Comparison of ENCODE assay signal across 9 cellular contexts in genomic region chr7:101058355-101058754, GRCh38. TPM values are rescaled to one million over a fixed set of nuclear protein-coding genes. Genes with fewer than 3 reads are reported as not detected.
DNase-seq lines count a peak whose midpoint lies in the region; ATAC-seq and TF ChIP-seq lines count a peak whose summit lies in the region.
"Had no signal": no experiment of that assay in that cellular context is flagged by ENCODE, and none has a peak within 500 bp of the region (broad histone marks: within the 10 kb centered on the region; RNA-seq: fewer than 3 reads in every experiment).

No MANE protein-coding gene starts in this region.

- POLR2A ChIA-PET in activated CD4-positive, alpha-beta memory T cell treated with anti-CD3 and anti-CD28 coated beads, Interleukin-2, amount 10 ng/mL, durations not matched to agents 7 days and 5 days (lab: Charles Lee), result no interaction called here

- H3K36me3 Mint-ChIP-seq in activated CD4-positive, alpha-beta memory T cell treated with anti-CD3 and anti-CD28 coated beads, Interleukin-2, amount 10 ng/mL, durations not matched to agents 7 days and 5 days (ENCODE audit: low read depth), result no peaks in the 10 kb centered on the region
- H3K36me3 Mint-ChIP-seq in endodermal cell (ENCODE audit: low read depth) (no peaks in the 10 kb centered on the region), natural killer cell (no peaks in the 10 kb centered on the region), CD14-positive monocyte (no peaks in the 10 kb centered on the region)

- CTCF ChIA-PET in activated CD4-positive, alpha-beta memory T cell treated with anti-CD3 and anti-CD28 coated beads, Interleukin-2, amount 10 ng/mL, durations not matched to agents 7 days and 5 days (lab: Charles Lee), result interaction anchor here (0.7 to 2.5 kb wide), 8 partner anchors 15 to 353 kb away, joined by 3 to 23 read pairs (median 6); partner anchors contain the start of genes POP7, TRIM56 and UFSP1

- no peaks in the 10 kb centered on the region for H3K4me1 ChIP-seq in endodermal cell (ENCODE audit: control insufficient read depth, insufficient read depth, low read length)
- peaks cover 0 to 4% (median 0%) of the 10 kb centered on the region in 4 donors for H3K4me1 ChIP-seq in transverse colon

- no peaks in the 10 kb centered on the region for H3K4me1 Mint-ChIP-seq in activated CD4-positive, alpha-beta memory T cell treated with anti-CD3 and anti-CD28 coated beads, Interleukin-2, amount 10 ng/mL, durations not matched to agents 7 days and 5 days
- peaks cover 1% of the 10 kb centered on the region for H3K4me1 Mint-ChIP-seq in endodermal cell
- peaks cover 0 to 7% of the 10 kb centered on the region in 2 donors for H3K4me1 Mint-ChIP-seq in natural killer cell
- H3K4me1 Mint-ChIP-seq in CD14-positive monocyte, result no peaks in the 10 kb centered on the region

- TF ChIP-seq CTCF in endodermal cell (conservative IDR thresholded peaks at IDR 0.05) (no peak), natural killer cell (IDR thresholded peaks at IDR 0.05) (no peak), transverse colon (IDR thresholded peaks at IDR 0.05) (no peak), CD14-positive monocyte (IDR thresholded peaks at IDR 0.05) (no peak)

- H3K9me3 ChIP-seq in endodermal cell (ENCODE audit: control insufficient read depth, low read length) (no peaks in the 10 kb centered on the region), transverse colon (no peaks in the 10 kb centered on the region)

- H3K9me3 Mint-ChIP-seq in activated CD4-positive, alpha-beta memory T cell treated with anti-CD3 and anti-CD28 coated beads, Interleukin-2, amount 10 ng/mL, durations not matched to agents 7 days and 5 days, result no peaks in the 10 kb centered on the region
- no peaks in the 10 kb centered on the region for H3K9me3 Mint-ChIP-seq in endodermal cell
- no peaks in the 10 kb centered on the region for H3K9me3 Mint-ChIP-seq in natural killer cell
- no peaks in the 10 kb centered on the region for H3K9me3 Mint-ChIP-seq in CD14-positive monocyte

- H3K4me3 ChIP-seq in endodermal cell (ENCODE audit: low read length), result no peak overlapping the region
- H3K4me3 ChIP-seq in transverse colon, result no peak overlapping the region

- H3K9ac ChIP-seq in endodermal cell (ENCODE audit: extremely low read depth, low read length, poor library complexity, severe bottlenecking), result no peak overlapping the region

- peaks cover 18% of the 10 kb centered on the region for H3K27me3 Mint-ChIP-seq in activated CD4-positive, alpha-beta memory T cell treated with anti-CD3 and anti-CD28 coated beads, Interleukin-2, amount 10 ng/mL, durations not matched to agents 7 days and 5 days
- H3K27me3 Mint-ChIP-seq in endodermal cell (ENCODE audit: insufficient read depth) (peaks cover 33% of the 10 kb centered on the region), natural killer cell (ENCODE audit: low read depth in 2 of 2) (peaks cover 34 to 49% of the 10 kb centered on the region in 2 donors), CD14-positive monocyte (ENCODE audit: low read depth in 3 of 3) (peaks cover 27 to 30% (median 29%) of the 10 kb centered on the region in 3 donors)

- ATAC-seq in natural killer cell, result peak in 2 of 3 donors; percentile 49

- H3K27ac ChIP-seq in endodermal cell (ENCODE audit: low read depth, low read length) (no peak overlapping the region), transverse colon (no peak overlapping the region)

- H3K27ac Mint-ChIP-seq in activated CD4-positive, alpha-beta memory T cell treated with anti-CD3 and anti-CD28 coated beads, Interleukin-2, amount 10 ng/mL, durations not matched to agents 7 days and 5 days, result no peak overlapping the region
- no peak overlapping the region for H3K27ac Mint-ChIP-seq in endodermal cell
- no peak overlapping the region for H3K27ac Mint-ChIP-seq in natural killer cell
- no peak overlapping the region for H3K27ac Mint-ChIP-seq in CD14-positive monocyte

- peaks cover 27% of the 10 kb centered on the region for H3K27me3 ChIP-seq in endodermal cell (ENCODE audit: control insufficient read depth, insufficient read depth, low read length, poor library complexity, severe bottlenecking)
- peaks cover 29% of the 10 kb centered on the region for H3K27me3 ChIP-seq in transverse colon

- H3K36me3 ChIP-seq in endodermal cell (ENCODE audit: control insufficient read depth, insufficient read depth, low read length), result no peaks in the 10 kb centered on the region
- no peaks in the 10 kb centered on the region for H3K36me3 ChIP-seq in transverse colon

- DNase-seq in AG08396 (ENCODE audit: low spot score) (peak; percentile 49), Kasumi-1 (lab: John Stamatoyannopoulos, UW) (peak; percentile 20 to 46), endodermal cell (peak; percentile 93), natural killer cell (peak; percentile 62), transverse colon (peak; percentile 58), CD14-positive monocyte (ENCODE audit: low spot score) (no peak), NCI-H2029 treated with DMSO at 0.1 percent for 48 hours (lab: John Stamatoyannopoulos, UW) (no peak)
- peak; percentile 61 for DNase-seq in activated CD4-positive, alpha-beta memory T cell treated with anti-CD3 and anti-CD28 coated beads, Interleukin-2, amount 10 ng/mL, durations not matched to agents 7 days and 5 days

- TF ChIP-seq POLR2A in transverse colon (IDR thresholded peaks at IDR 0.05), result no peak

- no peak overlapping the region for H3K4me3 Mint-ChIP-seq in activated CD4-positive, alpha-beta memory T cell treated with anti-CD3 and anti-CD28 coated beads, Interleukin-2, amount 10 ng/mL, durations not matched to agents 7 days and 5 days
- H3K4me3 Mint-ChIP-seq in endodermal cell (no peak overlapping the region), natural killer cell (no peak overlapping the region), CD14-positive monocyte (no peak overlapping the region)

- in situ Hi-C loops in transverse colon (cut with MboI; ENCODE audit: low pct_ligation_motif_present in 1 of 4, low pct_unique_long_range_greater_than_20kb in 1 of 4, low sequenced_read_pairs in 3 of 4), result loop anchor here in 2 of 4 donors (5.0 to 25.0 kb wide), 3 partner anchors 154 to 271 kb away; partner anchors contain the start of gene ACHE (in 1 of the 2)

- intact Hi-C loops in natural killer cell (cut with micrococcal nuclease) (no loop called here), transverse colon (cut with DNase I; ENCODE audit: low total_unique reads) (no loop called here), CD14-positive monocyte (cut with micrococcal nuclease) (loop anchor here (2.0 to 5.0 kb wide), 3 partner anchors 91 to 162 kb away; partner anchors contain the start of gene MUC12 (in 1 of the 2))

- 25 to 40% methylated on average over 6 to 9 of the region's 9 CpGs for WGBS in endodermal cell (ENCODE audit: insufficient coverage in 1 of 2, insufficient read length in 1 of 2), 2 experiments
- 36% methylated on average over 9 of the region's 9 CpGs; no CpG with 5 or more reads in 1 of the 2 donors for WGBS in transverse colon (ENCODE audit: low coverage in 1 of 2), 2 donors

- no peak for TF ChIP-seq EP300 in transverse colon (IDR thresholded peaks at IDR 0.05; ENCODE audit: low read depth)

RNA-seq across cellular contexts. Expression of gene TRIM56, which starts 26.9 kb away (rescaled TPM):
- total RNA-seq in activated CD4-positive, alpha-beta memory T cell treated with anti-CD3 and anti-CD28 coated beads, Interleukin-2, amount 10 ng/mL, durations not matched to agents 7 days and 5 days, result 10 to 100 TPM; 72.6 to 72.7 TPM
- total RNA-seq in endodermal cell (10 to 100 TPM; 16.5 to 23.0 TPM), natural killer cell (10 to 100 TPM; 53.6 to 75.8 (median 63.9) TPM), transverse colon (10 to 100 TPM; 23.8 to 50.0 (median 35.1) TPM)
- polyA plus RNA-seq in endodermal cell (2013, experiment 1 of 2), result 5.1 TPM
- 3.6 TPM for polyA plus RNA-seq in endodermal cell (2013, experiment 2 of 2)
- polyA plus RNA-seq in CD14-positive monocyte, result 1 to 10 TPM in 1 of 2 donors, under 1 TPM in 1; 0.66 to 1.2 TPM

RNA-seq across cellular contexts. Expression of gene MUC17, which starts 38.5 kb away (rescaled TPM):
- total RNA-seq in activated CD4-positive, alpha-beta memory T cell treated with anti-CD3 and anti-CD28 coated beads, Interleukin-2, amount 10 ng/mL, durations not matched to agents 7 days and 5 days, result not detected
- total RNA-seq in endodermal cell, result not detected
- not detected for polyA plus RNA-seq in endodermal cell (2013, experiment 1 of 2)
- polyA plus RNA-seq in endodermal cell (2013, experiment 2 of 2), result not detected
- not detected for total RNA-seq in natural killer cell
- total RNA-seq in transverse colon, result 100 to 1,000 TPM in 1 of 4 donors, 10 to 100 TPM in 2, under 1 TPM in 1; 0.80 to 102 (median 20.0) TPM
- not detected for polyA plus RNA-seq in CD14-positive monocyte
- total RNA-seq: activated CD8-positive, alpha-beta memory T cell treated with anti-CD3 and anti-CD28 coated beads for 36 hours had no signal

Comparison
In these comparisons a context has a peak if more than half of its experiments do, and no peak if none do; other contexts are left out.
1. DNase-seq: peak in AG08396 (single experiment), Kasumi-1 (2 of 2), activated CD4-positive, alpha-beta memory T cell treated with anti-CD3 and anti-CD28 coated beads, Interleukin-2, amount 10 ng/mL, durations not matched to agents 7 days and 5 days (single experiment), endodermal cell (single experiment), natural killer cell (single experiment) and transverse colon (single experiment); none in CD14-positive monocyte (single experiment) and NCI-H2029 treated with DMSO at 0.1 percent for 48 hours (single experiment).
2. intact Hi-C loops: an anchor here in CD14-positive monocyte (2.0 to 5.0 kb wide); none called in natural killer cell and transverse colon.